8 cellular contexts compared by ENCODE assay signal in the genomic region with DNA sequence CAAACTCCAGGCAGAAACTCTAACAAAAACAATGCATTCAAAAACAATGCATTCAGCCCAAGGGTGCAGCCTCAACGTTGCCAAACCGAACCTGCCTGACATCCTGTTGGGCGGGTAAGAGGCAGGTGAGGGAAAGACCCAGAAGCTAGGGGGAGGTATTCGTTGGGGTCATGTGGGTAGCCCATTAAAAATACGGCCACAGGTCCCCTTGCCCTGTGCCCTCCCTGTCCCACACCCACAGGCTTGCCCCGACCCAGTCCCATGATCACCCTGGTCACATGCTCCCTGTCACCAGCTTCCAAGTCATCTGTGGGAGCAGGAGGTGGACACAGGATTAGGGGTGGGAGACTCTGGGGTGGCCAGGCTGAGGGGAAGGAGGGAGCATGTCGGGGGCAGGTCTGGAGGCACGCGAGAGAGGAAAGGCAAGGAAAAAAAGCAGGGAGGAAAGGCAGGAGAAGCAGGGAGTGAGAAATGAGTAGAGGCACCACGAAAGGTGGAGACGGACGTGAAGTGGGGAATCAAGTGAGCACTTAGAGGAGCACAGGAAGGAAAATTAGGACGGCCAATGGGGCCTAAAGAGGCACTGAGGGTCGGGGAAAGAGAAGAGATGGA. TPM values are rescaled to one million over a fixed set of nuclear protein-coding genes. Genes with fewer than 3 reads are reported as not detected.
DNase-seq lines count a peak whose midpoint lies in the region; ATAC-seq and TF ChIP-seq lines count a peak whose summit lies in the region.

No MANE protein-coding gene starts in this region.

- TF ChIP-seq POLR2A in NB4 (IDR thresholded peaks at IDR 0.05; ENCODE audit: extremely low read depth, insufficient read length), result no peak

- no peaks in the 10 kb centered on the region for H3K79me2 ChIP-seq in smooth muscle cell (ENCODE audit: low read depth)

- H3K4me1 ChIP-seq in iPS-18a (ENCODE audit: control insufficient read depth, low read depth, low read length) (peaks cover 13% of the 10 kb centered on the region), smooth muscle cell (ENCODE audit: low read depth) (peaks cover 18% of the 10 kb centered on the region)

- 28% methylated on average over 11 of the region's 14 CpGs for WGBS in smooth muscle cell (ENCODE audit: low lambda C conversion rate)

- peak; percentile 47 for DNase-seq in NCI-H2029 (lab: John Stamatoyannopoulos, UW)
- DNase-seq in NCI-H2029 treated with DMSO at 0.1 percent for 48 hours (lab: John Stamatoyannopoulos, UW), result no peak
- DNase-seq in NB4 (ENCODE audit: low read depth), result no peak
- no peak for DNase-seq in smooth muscle cell (lab: John Stamatoyannopoulos, UW; ENCODE audit: unreplicated experiment)

- H3K4me3 ChIP-seq in NB4 (ENCODE audit: low read depth, low read length) (peak overlapping the region; percentile 76), iPS-18a (ENCODE audit: low read length) (peak overlapping the region; percentile 85), smooth muscle cell (peak overlapping the region; percentile 54)

- H3K9me3 ChIP-seq in iPS-18a (ENCODE audit: control insufficient read depth, low read depth, low read length), result no peaks in the 10 kb centered on the region
- H3K9me3 ChIP-seq in smooth muscle cell (replicated peaks; ENCODE audit: low read depth), result no peaks in the 10 kb centered on the region

- H3K27me3 ChIP-seq in iPS-18a (ENCODE audit: control insufficient read depth, insufficient read depth, low read length) (no peaks in the 10 kb centered on the region), smooth muscle cell (ENCODE audit: low read depth) (no peaks in the 10 kb centered on the region)

- H4K20me1 ChIP-seq in smooth muscle cell (ENCODE audit: low read depth), result no peaks in the 10 kb centered on the region

- H2AFZ ChIP-seq in smooth muscle cell (ENCODE audit: low read depth), result peak overlapping the region; percentile 65

- peak overlapping the region; percentile 96 for H3K4me2 ChIP-seq in smooth muscle cell

- H3K27ac ChIP-seq in angular gyrus (ENCODE audit: low read depth, low read length) (peak overlapping the region; percentile 96), iPS-18a (ENCODE audit: low read length) (peak overlapping the region; percentile 98), smooth muscle cell (ENCODE audit: low read depth) (peak overlapping the region; percentile 99)

- no peaks in the 10 kb centered on the region for H3K36me3 ChIP-seq in iPS-18a (ENCODE audit: control insufficient read depth, low read depth, low read length)
- no peaks in the 10 kb centered on the region for H3K36me3 ChIP-seq in smooth muscle cell (ENCODE audit: low read depth)

- H3F3A ChIP-seq in smooth muscle cell (ENCODE audit: low read depth), result peaks cover 14% of the 10 kb centered on the region

- no peak for TF ChIP-seq CTCF in NB4 (IDR thresholded peaks at IDR 0.05; ENCODE audit: low read depth, low read length)
- no peak for TF ChIP-seq CTCF in smooth muscle cell (IDR thresholded peaks at IDR 0.05; ENCODE audit: borderline replicate concordance, insufficient read depth, poor library complexity, severe bottlenecking)

- ATAC-seq in GM21528 (IDR thresholded peaks at IDR 0.05; ENCODE audit: low FRiP score, unreplicated experiment), result no peak
- ATAC-seq in GM18858 (IDR thresholded peaks at IDR 0.05; ENCODE audit: unreplicated experiment), result no peak

- H3K9ac ChIP-seq in iPS-18a (ENCODE audit: low read length) (peak overlapping the region; percentile 95), smooth muscle cell (ENCODE audit: low read depth) (peak overlapping the region; percentile 94)

RNA-seq across cellular contexts. Expression of a gene that starts 0.7 kb away (rescaled TPM):
- 6.1 and 19.4 TPM in 2 replicates for total RNA-seq in smooth muscle cell
- polyA plus RNA-seq in smooth muscle cell, result 8.6 and 8.9 TPM in 2 replicates

RNA-seq across cellular contexts. Expression of a gene that starts 20.8 kb away (rescaled TPM):
- 51.2 and 52.4 TPM in 2 replicates for total RNA-seq in smooth muscle cell
- polyA plus RNA-seq in smooth muscle cell, result 48.2 and 53.4 TPM in 2 replicates
